9 cellular contexts compared by ENCODE assay signal in genomic region chr2:157302492-157303099, GRCh38. TPM values are rescaled to one million over a fixed set of nuclear protein-coding genes. Genes with fewer than 3 reads are reported as not detected.
DNase-seq lines count a peak whose midpoint lies in the region; ATAC-seq and TF ChIP-seq lines count a peak whose summit lies in the region.
"Had no signal": no experiment of that assay in that cellular context is flagged by ENCODE, and none has a peak within 500 bp of the region (broad histone marks: within the 10 kb centered on the region; RNA-seq: fewer than 3 reads in every experiment).

No MANE protein-coding gene starts in this region.

- WGBS in SK-N-SH (ENCODE audit: low lambda C conversion rate), result 23% methylated on average over 9 of the region's 9 CpGs
- WGBS in right lobe of liver (ENCODE audit: insufficient coverage, low coverage, low lambda C conversion rate, missing lambda C conversion rate), result 19% methylated on average over 9 of the region's 9 CpGs
- 37% methylated on average over 9 of the region's 9 CpGs for WGBS in tibial nerve, 2 donors

- CTCF ChIA-PET in SK-N-SH (lab: Yijun Ruan, JAX), result interaction anchor here (0.6 to 11.6 kb wide), 35 partner anchors 9 to 1974 kb away, joined by 3 to 123 read pairs (median 4); partner anchors contain the start of genes CYTIP and ERMN

- no peaks in the 10 kb centered on the region for H3K36me3 ChIP-seq in GM06990 (ENCODE audit: control insufficient read depth, insufficient read depth, low read length)
- no peaks in the 10 kb centered on the region for H3K36me3 ChIP-seq in HAP-1 (replicated peaks)
- no peaks in the 10 kb centered on the region for H3K36me3 ChIP-seq in SK-N-SH (replicated peaks in 1 of 2; ENCODE audit: control insufficient read depth in 1 of 2, insufficient read depth in 2 of 2, low read length in 1 of 2)
- no peaks in the 10 kb centered on the region for H3K36me3 ChIP-seq in right lobe of liver
- H3K36me3 ChIP-seq in tibial nerve, result no peaks in the 10 kb centered on the region

- H3K79me2 ChIP-seq in SK-N-SH (ENCODE audit: insufficient read depth), result no peaks in the 10 kb centered on the region

- TF ChIP-seq EP300 in SK-N-SH (IDR thresholded peaks at IDR 0.05; ENCODE audit: borderline replicate concordance in 1 of 2, low read depth in 1 of 2, low read length in 1 of 2) (no peak), tibial nerve (IDR thresholded peaks at IDR 0.05) (no peak)

- no peaks in the 10 kb centered on the region for H4K20me1 ChIP-seq in SK-N-SH (ENCODE audit: insufficient read depth)

- no peaks in the 10 kb centered on the region for H3K4me1 ChIP-seq in HAP-1
- 0 out of 4 replicates have a peak, but pooled peaks cover 0 to 3% of the 10 kb centered on the region in 2 experiments for H3K4me1 ChIP-seq in SK-N-SH (ENCODE audit: control insufficient read depth in 1 of 2, insufficient read depth in 2 of 2, low read depth in 1 of 2, low read length in 1 of 2)
- H3K4me1 ChIP-seq in right lobe of liver, result no peaks in the 10 kb centered on the region
- H3K4me1 ChIP-seq in tibial nerve, result peaks cover 0 to 4% (median 0%) of the 10 kb centered on the region in 4 donors

- no peaks in the 10 kb centered on the region; the same call in none of the 2 replicates for H3K27me3 ChIP-seq in GM06990 (replicated peaks; ENCODE audit: control insufficient read depth, insufficient read depth, low read length)
- no peaks in the 10 kb centered on the region for H3K27me3 ChIP-seq in HAP-1 (ENCODE audit: low read depth)
- H3K27me3 ChIP-seq in SK-N-SH (ENCODE audit: insufficient read depth), result no peaks in the 10 kb centered on the region
- H3K27me3 ChIP-seq in right lobe of liver, result no peaks in the 10 kb centered on the region
- H3K27me3 ChIP-seq in tibial nerve, result no peaks in the 10 kb centered on the region

- TF ChIP-seq RAD21 in SK-N-SH (IDR thresholded peaks at IDR 0.05; ENCODE audit: low read length), result peak; percentile 81

- POLR2A ChIA-PET in SK-N-SH (lab: Yijun Ruan, JAX), result interaction anchor here (0.9 kb wide), 1 partner anchor 34 kb away, joined by 3 read pairs; no protein-coding TSS in a partner anchor

- TF ChIP-seq CTCF in GM06990 (IDR thresholded peaks at IDR 0.05; ENCODE audit: insufficient read depth, low read length, poor library complexity, severe bottlenecking) (peak; percentile 59), LNCaP clone FGC (IDR thresholded peaks at IDR 0.05; ENCODE audit: control insufficient read depth, extremely low read depth, insufficient read depth) (peak; percentile 65), SK-N-SH (IDR thresholded peaks at IDR 0.05) (peak; percentile 88), right lobe of liver (IDR thresholded peaks at IDR 0.05) (peak; percentile 67 to 91 (median 86)), tibial nerve (IDR thresholded peaks at IDR 0.05) (peak; percentile 56 to 77 (median 69))

- intact Hi-C loops in right lobe of liver (cut with DNase I), result no loop called here

- no peak overlapping the region for H3K9ac ChIP-seq in SK-N-SH

- no peaks in the 10 kb centered on the region for H3F3A ChIP-seq in SK-N-SH (replicated peaks; ENCODE audit: insufficient read depth)

- in situ Hi-C loops in ACHN (cut with HindIII; ENCODE audit: low pct_ligation_motif_present, low pct_unique_long_range_greater_than_20kb, low sequenced_read_pairs) (no loop called here), HAP-1 (cut with MboI; ENCODE audit: low sequenced_read_pairs) (loop anchor here (25.0 kb wide), 1 partner anchor 710 kb away; no protein-coding TSS in a partner anchor)

- no peak overlapping the region for H3K4me3 ChIP-seq in GM06990 (replicated peaks; ENCODE audit: low read depth, low read length)
- H3K4me3 ChIP-seq in HAP-1, result no peak overlapping the region
- H3K4me3 ChIP-seq in LNCaP clone FGC (ENCODE audit: low read depth, low read length), result no peak overlapping the region
- H3K4me3 ChIP-seq in SK-N-SH (ENCODE audit: low read depth in 2 of 2, low read length in 1 of 2), result peak overlapping the region in 1 of 2 experiments; percentile 14; a peak in 1 of 4 replicates
- H3K4me3 ChIP-seq in right lobe of liver, result no peak overlapping the region
- no peak overlapping the region for H3K4me3 ChIP-seq in tibial nerve

- peak; percentile 94 to 98 (median 96) for ATAC-seq in right lobe of liver

- peak; percentile 73 for DNase-seq in ACHN
- no peak for DNase-seq in GM06990 (ENCODE audit: extremely low read depth, insufficient read length)
- peak; percentile 47 to 67 for DNase-seq in HAP-1 (ENCODE audit: low spot score in 2 of 2)
- no peak for DNase-seq in LNCaP clone FGC (ENCODE audit: low read depth)
- DNase-seq in SK-N-SH, result peak; percentile 37
- DNase-seq in dedifferentiated amniotic fluid mesenchymal stem cell (ENCODE audit: extremely low spot score), result peak; percentile 69
- no peak for DNase-seq in right lobe of liver
- DNase-seq in tibial nerve (ENCODE audit: low spot score in 2 of 2), result peak in 1 of 2 donors; percentile 13

- H3K27ac ChIP-seq in SK-N-SH (ENCODE audit: low read depth in 2 of 2, low read length in 1 of 2), result no peak overlapping the region
- no peak overlapping the region for H3K27ac ChIP-seq in right lobe of liver
- H3K27ac ChIP-seq in tibial nerve, result no peak overlapping the region

- H3K9me3 ChIP-seq in HAP-1, result no peaks in the 10 kb centered on the region
- no peaks in the 10 kb centered on the region for H3K9me3 ChIP-seq in SK-N-SH
- H3K9me3 ChIP-seq in right lobe of liver, result no peaks in the 10 kb centered on the region
- no peaks in the 10 kb centered on the region for H3K9me3 ChIP-seq in tibial nerve

- TF ChIP-seq POLR2A in right lobe of liver (IDR thresholded peaks at IDR 0.05) (no peak), tibial nerve (IDR thresholded peaks at IDR 0.05) (no peak)

- no peaks in the 10 kb centered on the region for H3K9me2 ChIP-seq in SK-N-SH

- no peak overlapping the region for H3K4me2 ChIP-seq in SK-N-SH

- H2AFZ ChIP-seq in SK-N-SH (ENCODE audit: low read depth), result no peak overlapping the region

TF ChIP-seq in SK-N-SH, 30 proteins besides CTCF, POLR2A, EP300 and RAD21:
- TF ChIP-seq MAX (IDR thresholded peaks at IDR 0.05; ENCODE audit: low read depth), result no peak
- TF ChIP-seq RXRA (IDR thresholded peaks at IDR 0.05; ENCODE audit: borderline replicate concordance, low read depth), result no peak
- TF ChIP-seq JUND (IDR thresholded peaks at IDR 0.05), result no peak
- no peak for TF ChIP-seq ZBTB33 (IDR thresholded peaks at IDR 0.05; ENCODE audit: borderline replicate concordance, low read depth)
- peak; percentile 54 for TF ChIP-seq SMC3 (IDR thresholded peaks at IDR 0.05; ENCODE audit: low read depth, low read length)

RNA-seq across cellular contexts. Expression of gene ERMN, which starts 23.0 kb away (rescaled TPM):
- polyA plus RNA-seq in SK-N-SH (2012; rRNA removed), result not detected in 2 replicates
- polyA plus RNA-seq in SK-N-SH (2012; cell fraction: cytosol; rRNA removed), result not detected in 2 replicates
- polyA plus RNA-seq in SK-N-SH (2012; cell fraction: nucleus; rRNA removed), result not detected in 2 replicates
- total RNA-seq in right lobe of liver (1 to 10 TPM in 1 of 6 experiments, not detected in 5; 1.3 TPM), tibial nerve (1 to 10 TPM in 3 of 4 donors, under 1 TPM in 1; 0.39 to 1.2 (median 1.1) TPM)

RNA-seq across cellular contexts. Expression of gene GALNT5, which starts 45.1 kb away (rescaled TPM):
- polyA plus RNA-seq in SK-N-SH (2012; rRNA removed), result 10.4 and 15.3 TPM in 2 replicates
- polyA plus RNA-seq in SK-N-SH (2012; cell fraction: cytosol; rRNA removed), result 14.9 TPM in 2 replicates
- 11.0 and 22.9 TPM in 2 replicates for polyA plus RNA-seq in SK-N-SH (2012; cell fraction: nucleus; rRNA removed)
- total RNA-seq in right lobe of liver (under 1 TPM in 1 of 6 experiments, not detected in 5; 0.07 TPM), tibial nerve (under 1 TPM in 3 of 4 donors, not detected in 1; 0.42 to 0.98 (median 0.87) TPM)
- polyA plus RNA-seq: IgD-negative memory B cell had no signal

Comparison
In these comparisons a context has a peak if more than half of its experiments do, and no peak if none do; other contexts are left out.
1. DNase-seq: peak in ACHN (single experiment), HAP-1 (2 of 2), SK-N-SH (single experiment) and dedifferentiated amniotic fluid mesenchymal stem cell (single experiment); none in GM06990 (single experiment), LNCaP clone FGC (single experiment) and right lobe of liver (0 of 3).
2. Peak in every context shown above with its lines, with median percentiles within 50 percentile points of each other: CTCF ChIP-seq.